ENCODE assay signal across 13 cellular contexts in genomic region chr12:47774664-47775063, GRCh38. TPM values are rescaled to one million over a fixed set of nuclear protein-coding genes. Genes with fewer than 3 reads are reported as not detected.
DNase-seq lines count a peak whose midpoint lies in the region; ATAC-seq, FAIRE-seq and TF ChIP-seq lines count a peak whose summit lies in the region.
"Had no signal": no experiment of that assay in that cellular context is flagged by ENCODE, and none has a peak within 500 bp of the region (broad histone marks: within the 10 kb centered on the region; RNA-seq: fewer than 3 reads in every experiment).

No MANE protein-coding gene starts in this region.

- no peak for TF ChIP-seq POLR2A in K562 (conservative IDR thresholded peaks at IDR 0.05)

- ATAC-seq in K562: peak; percentile 0; the same call in 1 of the 3 replicates
- no peak for ATAC-seq in omental fat pad (ENCODE audit: low FRiP score)

- H3K36me3 ChIP-seq in A673 (ENCODE audit: insufficient read depth, low read length, poor library complexity, severe bottlenecking) (no peaks in the 10 kb centered on the region), K562 (ENCODE audit: control insufficient read depth, insufficient read depth, low read length) (peaks cover 14% of the 10 kb centered on the region; the same call in 1 of the 3 replicates)

- peaks cover 10% of the 10 kb centered on the region; the same call in 1 of the 2 replicates for H4K20me1 ChIP-seq in K562 (replicated peaks; ENCODE audit: control insufficient read depth, insufficient read depth, low read length)

- FAIRE-seq in K562 (lab: Jason Lieb, UNC): peak; percentile 40
- FAIRE-seq: GM18507 had no signal

- H3K27me3 Mint-ChIP-seq in nephron progenitor cell (ENCODE audit: low read depth, poor library complexity): peaks cover 32% of the 10 kb centered on the region

- TF ChIP-seq CTCF in A673 (conservative IDR thresholded peaks at IDR 0.05; ENCODE audit: low read depth, low read length) (no peak), K562 (IDR thresholded peaks at IDR 0.05 in 2 of 3, conservative IDR thresholded peaks at IDR 0.05 in 1 of 3; ENCODE audit: insufficient read depth in 2 of 3, low read depth in 1 of 3, low read length in 3 of 3) (no peak), nephron progenitor cell (IDR thresholded peaks at IDR 0.05) (no peak), omental fat pad (IDR thresholded peaks at IDR 0.05) (no peak), GM10248 (IDR thresholded peaks at IDR 0.05; ENCODE audit: control extremely low read depth, extremely low read depth, low read depth, missing control alignments) (no peak)

- TF ChIP-seq EP300 in Ishikawa (IDR thresholded peaks at IDR 0.05; ENCODE audit: borderline replicate concordance) (no peak), K562 (IDR thresholded peaks at IDR 0.05; ENCODE audit: low read length) (no peak)

- H3K27me3 ChIP-seq in A673 (replicated peaks; ENCODE audit: insufficient read depth, low read depth, low read length, poor library complexity) (no peaks in the 10 kb centered on the region), K562 (ENCODE audit: control insufficient read depth in 2 of 2, insufficient read depth in 2 of 2, low read length in 2 of 2) (no peaks in the 10 kb centered on the region)

- in situ Hi-C loops in K562 (cut with MboI): loop anchor here (10.0 kb wide), 1 partner anchor 60 kb away; no protein-coding TSS in a partner anchor

- TF ChIP-seq RAD21 in Ishikawa (IDR thresholded peaks at IDR 0.05; ENCODE audit: low read depth) (no peak), K562 (CRISPR knock-in tag; conservative IDR thresholded peaks at IDR 0.05 in 1 of 2, IDR thresholded peaks at IDR 0.05 in 1 of 2) (no peak)

- peak overlapping the region; percentile 94 for H3K4me2 ChIP-seq in K562 (ENCODE audit: insufficient read depth, low read length)

- no peak overlapping the region for H3K27ac Mint-ChIP-seq in nephron progenitor cell

- peak overlapping the region; percentile 34; the same call in 1 of the 2 replicates for H2AFZ ChIP-seq in K562 (ENCODE audit: low read depth, low read length)

- H3K79me2 ChIP-seq in K562 (ENCODE audit: control insufficient read depth, insufficient read depth, low read length): peaks cover 66% of the 10 kb centered on the region

- H3K9ac ChIP-seq in K562 (ENCODE audit: insufficient read depth in 1 of 2, low read depth in 2 of 2, low read length in 2 of 2): peak overlapping the region; percentile 84 to 88

- H3K9me3 ChIP-seq in A673 (ENCODE audit: low read depth, low read length, poor library complexity, severe bottlenecking) (no peaks in the 10 kb centered on the region), K562 (replicated peaks; ENCODE audit: control insufficient read depth, insufficient read depth, low read depth, low read length) (no peaks in the 10 kb centered on the region)

- H3K4me1 ChIP-seq in A673 (ENCODE audit: insufficient read depth, low read length, poor library complexity, severe bottlenecking) (peaks cover 51% of the 10 kb centered on the region), K562 (replicated peaks in 1 of 2; ENCODE audit: control insufficient read depth in 2 of 2, insufficient read depth in 2 of 2, low read length in 2 of 2) (peaks cover 60 to 65% of the 10 kb centered on the region in 2 experiments)

- intact Hi-C loops in A673 (cut with micrococcal nuclease; ENCODE audit: unreplicated experiment) (loop anchor here (5.0 kb wide), 2 partner anchors 32 to 122 kb away; no protein-coding TSS in a partner anchor), K562 (cut with micrococcal nuclease) (no loop called here)

- H3K27ac ChIP-seq in A673 (ENCODE audit: low read depth, low read length, poor library complexity, severe bottlenecking): peak overlapping the region; percentile 74
- peak overlapping the region; percentile 92 for H3K27ac ChIP-seq in K562 (ENCODE audit: extremely low read depth, low read depth, low read length)

- no TSS peak for BruUV-seq in A673 (replicated peaks; lab: Mats Ljungman, UMichigan)
- no TSS peak for BruUV-seq in K562 (replicated peaks; lab: Mats Ljungman, UMichigan)

- no peaks in the 10 kb centered on the region for H3K9me3 Mint-ChIP-seq in nephron progenitor cell

- WGBS in K562 (ENCODE audit: insufficient coverage, low coverage, missing lambda C conversion rate): 20% methylated on average over 7 of the region's 7 CpGs

- CTCF ChIA-PET in A673 (lab: Charles Lee): no interaction called here
- CTCF ChIA-PET in K562 (lab: Yijun Ruan, JAX; ENCODE audit: low intra/inter-chr PET ratio): interaction anchor here (1.5 to 2.8 kb wide), 3 partner anchors 32 to 68 kb away, joined by 4 to 17 read pairs (median 10); partner anchors contain the start of gene RPAP3
- CTCF ChIA-PET in GM10248 (lab: Yijun Ruan, JAX): interaction anchor here (1.8 to 35.8 kb wide), 6 partner anchors 7 to 63 kb away, joined by 13 to 1524 read pairs (median 98); partner anchors contain the start of genes ENDOU, RAPGEF3 and RPAP3

- peak overlapping the region; percentile 88 for H3K4me3 ChIP-seq in A673 (ENCODE audit: low read depth, low read length, poor library complexity, severe bottlenecking)
- peak overlapping the region; percentile 83 for H3K4me3 ChIP-seq in K562

- no peaks in the 10 kb centered on the region for H3K36me3 Mint-ChIP-seq in nephron progenitor cell (ENCODE audit: low read depth)

- H3K9me1 ChIP-seq in K562 (ENCODE audit: control insufficient read depth, insufficient read depth, low read length): peaks cover 5% of the 10 kb centered on the region

- peaks cover 51% of the 10 kb centered on the region for H3K4me1 Mint-ChIP-seq in nephron progenitor cell

- peak overlapping the region; percentile 94 for H3K4me3 Mint-ChIP-seq in nephron progenitor cell

- POLR2A ChIA-PET in A673 (lab: Charles Lee; ENCODE audit: low non-redundant PET) (no interaction called here), K562 (lab: Yijun Ruan, JAX) (interaction anchor here (0.7 to 5.4 kb wide), 4 partner anchors 8 to 68 kb away, joined by 3 to 38 read pairs (median 12); partner anchors contain the start of gene RPAP3), GM10248 (lab: Yijun Ruan, JAX) (no interaction called here)

- DNase-seq in A673 (ENCODE audit: low spot score) (no peak), K562 (ENCODE audit: extremely low read depth in 1 of 4, low spot score in 3 of 4) (peak in 2 of 4 experiments; percentile 32 to 49), nephron progenitor cell (no peak), NCI-H510A treated with DMSO at 0.1 percent for 48 hours (lab: John Stamatoyannopoulos, UW) (no peak), NCI-H226 (no peak), omental fat pad (ENCODE audit: low spot score) (no peak), GM10248 (ENCODE audit: extremely low spot score) (no peak)
- DNase-seq: foreskin fibroblast; mesendoderm; NCI-H1105 treated with DMSO at 0.1 percent for 48 hours; stimulated activated CD4-positive, alpha-beta T cell treated with anti-CD3 and anti-CD28 coated beads, Interleukin-15, amount 100 ng/mL, for 24 hours had no signal

RNA-seq across cellular contexts. Expression of gene SLC48A1, which starts 1.6 kb away (rescaled TPM):
- 39.3 and 39.8 TPM in 2 replicates for total RNA-seq in A673 (2021)
- 18.5 and 36.8 TPM in 2 replicates for total RNA-seq in K562 (2011; cell fraction: chromatin; rRNA removed; ENCODE audit: low replicate concordance)
- total RNA-seq in K562 (2011; cell fraction: nucleolus; rRNA removed): 31.2 and 31.5 TPM in 2 replicates
- total RNA-seq in K562 (2011; cell fraction: nucleoplasm; rRNA removed): 45.5 and 69.2 TPM in 2 replicates
- 16.3 and 25.4 TPM in 2 replicates for total RNA-seq in K562 (2014; rRNA removed)
- 13.1 and 18.3 TPM in 2 replicates for total RNA-seq in K562 (2014; rRNA removed; fragmentation: Illumina TruSeq; extraction: Trizol)
- total RNA-seq in K562 (2015; rRNA removed; fragmentation: Illumina TruSeq; extraction: Trizol): 16.1 and 16.2 TPM in 2 replicates
- total RNA-seq in K562 (2021): 37.5 and 41.9 TPM in 2 replicates
- polyA plus RNA-seq in K562 (2011; rRNA removed): 10.7 and 15.7 TPM in 2 replicates
- polyA plus RNA-seq in K562 (2011; cell fraction: cytosol; rRNA removed): 16.7 and 26.0 TPM in 2 replicates
- 25.7 and 35.1 TPM in 2 replicates for polyA plus RNA-seq in K562 (2011; cell fraction: nucleus; rRNA removed)
- polyA plus RNA-seq in K562 (2012): 22.2 and 44.4 TPM in 2 replicates
- 28.6 and 30.4 TPM in 2 replicates for polyA plus RNA-seq in K562 (2014; fragmentation: Illumina TruSeq; extraction: Trizol)
- polyA plus RNA-seq in K562 (2014; fragmentation: Nextera tagmentation; extraction: Ambion mirVana): 10 to 100 TPM; 23.5 to 26.9 TPM
- 18.7 and 23.6 TPM in 2 replicates for polyA plus RNA-seq in K562 (2014; rRNA removed)
- 7.6 and 8.9 TPM in 2 replicates for polyA minus RNA-seq in K562 (2011; rRNA and poly(A)+ RNA removed)
- 14.8 and 17.6 TPM in 2 replicates for polyA minus RNA-seq in K562 (2011; cell fraction: cytosol; rRNA and poly(A)+ RNA removed)
- polyA minus RNA-seq in K562 (2011; cell fraction: nucleus; rRNA and poly(A)+ RNA removed): 6.9 and 11.6 TPM in 2 replicates
- total RNA-seq in omental fat pad: 10 to 100 TPM; 27.6 to 50.3 (median 48.1) TPM

RNA-seq across cellular contexts. Expression of gene RAPGEF3, which starts 16.0 kb away (rescaled TPM):
- total RNA-seq in A673 (2021): 4.3 and 5.7 TPM in 2 replicates
- total RNA-seq in K562 (2011; cell fraction: chromatin; rRNA removed; ENCODE audit: low replicate concordance): 1.5 and 4.3 TPM in 2 replicates
- 2.2 and 2.3 TPM in 2 replicates for total RNA-seq in K562 (2011; cell fraction: nucleolus; rRNA removed)
- total RNA-seq in K562 (2011; cell fraction: nucleoplasm; rRNA removed): 1.7 and 2.3 TPM in 2 replicates
- 0.45 and 0.78 TPM in 2 replicates for total RNA-seq in K562 (2014; rRNA removed)
- 0.15 and 0.16 TPM in 2 replicates for total RNA-seq in K562 (2014; rRNA removed; fragmentation: Illumina TruSeq; extraction: Trizol)
- 0.15 and 0.33 TPM in 2 replicates for total RNA-seq in K562 (2015; rRNA removed; fragmentation: Illumina TruSeq; extraction: Trizol)
- total RNA-seq in K562 (2021): 0.78 and 1.3 TPM in 2 replicates
- polyA plus RNA-seq in K562 (2011; rRNA removed): 0.38 and 0.61 TPM in 2 replicates
- 0.49 and 0.50 TPM in 2 replicates for polyA plus RNA-seq in K562 (2011; cell fraction: cytosol; rRNA removed)
- 2.9 and 5.0 TPM in 2 replicates for polyA plus RNA-seq in K562 (2011; cell fraction: nucleus; rRNA removed)
- polyA plus RNA-seq in K562 (2012): 0.76 and 2.1 TPM in 2 replicates
- 0.37 and 0.43 TPM in 2 replicates for polyA plus RNA-seq in K562 (2014; fragmentation: Illumina TruSeq; extraction: Trizol)
- under 1 TPM in 1 of 2 experiments, not detected in 1; 0.03 TPM for polyA plus RNA-seq in K562 (2014; fragmentation: Nextera tagmentation; extraction: Ambion mirVana)
- polyA plus RNA-seq in K562 (2014; rRNA removed): 0.44 and 1.1 TPM in 2 replicates
- polyA minus RNA-seq in K562 (2011; rRNA and poly(A)+ RNA removed): 0.60 and 0.78 TPM in 2 replicates
- not detected in 2 replicates for polyA minus RNA-seq in K562 (2011; cell fraction: cytosol; rRNA and poly(A)+ RNA removed)
- polyA minus RNA-seq in K562 (2011; cell fraction: nucleus; rRNA and poly(A)+ RNA removed): 1.3 and 3.3 TPM in 2 replicates
- total RNA-seq in omental fat pad: 100 to 1,000 TPM in 1 of 4 donors, 10 to 100 TPM in 3; 24.2 to 270 (median 59.1) TPM

RNA-seq across cellular contexts. Expression of gene HDAC7, which starts 45.0 kb away (rescaled TPM):
- total RNA-seq in A673 (2021): 58.9 and 63.0 TPM in 2 replicates
- total RNA-seq in K562 (2011; cell fraction: chromatin; rRNA removed; ENCODE audit: low replicate concordance): 123 and 300 TPM in 2 replicates
- total RNA-seq in K562 (2011; cell fraction: nucleolus; rRNA removed): 143 and 147 TPM in 2 replicates
- total RNA-seq in K562 (2011; cell fraction: nucleoplasm; rRNA removed): 123 and 161 TPM in 2 replicates
- 38.4 and 57.4 TPM in 2 replicates for total RNA-seq in K562 (2014; rRNA removed)
- total RNA-seq in K562 (2014; rRNA removed; fragmentation: Illumina TruSeq; extraction: Trizol): 22.2 and 30.2 TPM in 2 replicates
- 26.7 and 28.2 TPM in 2 replicates for total RNA-seq in K562 (2015; rRNA removed; fragmentation: Illumina TruSeq; extraction: Trizol)
- total RNA-seq in K562 (2021): 119 and 129 TPM in 2 replicates
- polyA plus RNA-seq in K562 (2011; rRNA removed): 31.1 and 33.7 TPM in 2 replicates
- polyA plus RNA-seq in K562 (2011; cell fraction: cytosol; rRNA removed): 20.6 and 43.9 TPM in 2 replicates
- 215 and 430 TPM in 2 replicates for polyA plus RNA-seq in K562 (2011; cell fraction: nucleus; rRNA removed)
- 67.8 and 112 TPM in 2 replicates for polyA plus RNA-seq in K562 (2012)
- 71.9 and 82.7 TPM in 2 replicates for polyA plus RNA-seq in K562 (2014; fragmentation: Illumina TruSeq; extraction: Trizol)
- 1 to 10 TPM; 2.5 to 3.8 TPM for polyA plus RNA-seq in K562 (2014; fragmentation: Nextera tagmentation; extraction: Ambion mirVana)
- polyA plus RNA-seq in K562 (2014; rRNA removed): 78.0 and 82.7 TPM in 2 replicates
- 8.5 and 12.0 TPM in 2 replicates for polyA minus RNA-seq in K562 (2011; rRNA and poly(A)+ RNA removed)
- 28.2 and 32.6 TPM in 2 replicates for polyA minus RNA-seq in K562 (2011; cell fraction: cytosol; rRNA and poly(A)+ RNA removed)
- polyA minus RNA-seq in K562 (2011; cell fraction: nucleus; rRNA and poly(A)+ RNA removed): 41.2 and 50.1 TPM in 2 replicates
- total RNA-seq in omental fat pad: 100 to 1,000 TPM in 1 of 4 donors, 10 to 100 TPM in 3; 40.3 to 102 (median 62.9) TPM

RNA-seq across cellular contexts. Expression of gene ENDOU, which starts 49.4 kb away (rescaled TPM):
- total RNA-seq in A673 (2021) (0.35 and 0.58 TPM in 2 replicates), K562 (2014; rRNA removed) (0.04 TPM in 1 of 2 replicates, not detected in the other), K562 (2014; rRNA removed; fragmentation: Illumina TruSeq; extraction: Trizol) (not detected in 2 replicates), K562 (2015; rRNA removed; fragmentation: Illumina TruSeq; extraction: Trizol) (not detected in 2 replicates), K562 (2021) (not detected in 2 replicates), omental fat pad (1 to 10 TPM; 2.1 to 2.7 (median 2.2) TPM)
- not detected in 2 replicates for total RNA-seq in K562 (2011; cell fraction: chromatin; rRNA removed; ENCODE audit: low replicate concordance)
- total RNA-seq in K562 (2011; cell fraction: nucleolus; rRNA removed): not detected in 2 replicates
- total RNA-seq in K562 (2011; cell fraction: nucleoplasm; rRNA removed): not detected in 2 replicates
- polyA plus RNA-seq in K562 (2011; rRNA removed) (0.03 TPM in 1 of 2 replicates, not detected in the other), K562 (2014; fragmentation: Illumina TruSeq; extraction: Trizol) (not detected in 2 replicates), K562 (2014; fragmentation: Nextera tagmentation; extraction: Ambion mirVana) (not detected), K562 (2014; rRNA removed) (not detected in 2 replicates)
- 0.04 TPM in 1 of 2 replicates, not detected in the other for polyA plus RNA-seq in K562 (2011; cell fraction: cytosol; rRNA removed)
- 0.16 TPM in 1 of 2 replicates, not detected in the other for polyA plus RNA-seq in K562 (2011; cell fraction: nucleus; rRNA removed)
- 0.17 TPM in 1 of 2 replicates, not detected in the other for polyA plus RNA-seq in K562 (2012)
- 0.12 TPM in 1 of 2 replicates, not detected in the other for polyA minus RNA-seq in K562 (2011; rRNA and poly(A)+ RNA removed)
- not detected in 2 replicates for polyA minus RNA-seq in K562 (2011; cell fraction: cytosol; rRNA and poly(A)+ RNA removed)
- not detected in 2 replicates for polyA minus RNA-seq in K562 (2011; cell fraction: nucleus; rRNA and poly(A)+ RNA removed)
